Comparison of ENCODE assay signal across 1 cellular context in the genomic region with DNA sequence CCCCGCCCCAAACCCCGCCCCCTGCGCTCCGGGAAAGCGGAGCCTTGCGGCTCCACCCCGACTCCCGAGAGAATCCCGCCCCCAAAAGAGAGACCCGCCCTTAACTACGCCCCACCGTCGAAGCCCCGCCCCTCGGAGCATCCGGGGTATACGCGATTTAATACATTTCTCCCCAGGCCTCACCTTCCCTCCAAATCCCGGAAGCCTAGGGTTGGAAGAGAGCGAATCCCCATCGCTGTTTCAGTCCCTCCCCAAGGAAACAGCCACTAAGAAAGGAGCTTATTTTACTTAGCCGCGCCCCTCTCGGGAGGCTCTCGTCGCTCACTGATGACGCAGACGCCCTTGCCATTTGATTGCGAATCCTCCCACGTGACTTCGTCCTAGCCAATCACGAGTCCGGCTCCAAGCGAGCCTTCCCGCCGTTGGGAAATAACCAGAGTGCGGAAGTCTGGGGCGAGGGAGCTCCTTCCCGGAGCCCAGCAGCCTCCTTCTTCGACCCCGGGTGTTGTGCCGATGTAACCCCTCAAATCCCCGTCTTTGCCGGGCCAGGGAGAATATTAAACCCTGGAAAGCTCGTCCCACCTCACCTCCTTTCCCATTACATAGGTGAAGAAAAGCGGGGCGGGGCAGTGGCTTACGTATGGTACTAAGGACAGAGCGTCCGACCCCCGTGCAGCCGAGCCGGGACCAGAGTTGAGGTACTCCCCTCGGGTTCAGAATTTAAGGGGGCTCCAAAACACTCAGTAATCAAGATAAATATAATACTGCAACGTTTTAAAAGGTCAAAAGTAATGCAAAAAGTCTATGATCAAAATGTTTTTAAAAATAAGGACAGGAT.
TF ChIP-seq lines count a peak whose summit lies in the region.

No MANE protein-coding gene starts in this region.

TF ChIP-seq in HEK293, 187 proteins besides CTCF, POLR2A, EP300 and RAD21 (continued from another document and continues in another):
- TF ChIP-seq ZNF518A (tag by site-specific recombination; conservative IDR thresholded peaks at IDR 0.05; ENCODE audit: low read depth) (peak; percentile 53), ZBTB7A (tag by site-specific recombination; IDR thresholded peaks at IDR 0.05; ENCODE audit: low read depth) (0 out of 2 replicates have a peak, but pooled peaks have one; percentile 29), FEZF1 (tag by site-specific recombination; IDR thresholded peaks at IDR 0.05) (peak; percentile 93), KLF9 (tag by site-specific recombination; IDR thresholded peaks at IDR 0.05; ENCODE audit: low read depth) (peak; percentile 28; the same call in 1 of the 2 replicates), ZNF449 (tag by site-specific recombination; IDR thresholded peaks at IDR 0.05) (no peak), OSR2 (tag by site-specific recombination; IDR thresholded peaks at IDR 0.05) (no peak), KLF8 (tag by site-specific recombination; IDR thresholded peaks at IDR 0.05) (peak; percentile 90), ZNF223 (tag by site-specific recombination; IDR thresholded peaks at IDR 0.05) (no peak), SALL2 (tag by site-specific recombination; IDR thresholded peaks at IDR 0.05; ENCODE audit: borderline replicate concordance) (no peak), REST (tag by site-specific recombination; IDR thresholded peaks at IDR 0.05) (peak; percentile 84), ZNF184 (tag by site-specific recombination; IDR thresholded peaks at IDR 0.05) (no peak; the same call in 1 of the 2 replicates), ZXDB (tag by site-specific recombination; IDR thresholded peaks at IDR 0.05) (no peak; the same call in 1 of the 2 replicates), KLF7 (tag by site-specific recombination; IDR thresholded peaks at IDR 0.05; ENCODE audit: borderline replicate concordance) (no peak), ZNF341 (tag by site-specific recombination; IDR thresholded peaks at IDR 0.05; ENCODE audit: low read depth) (no peak), KLF1 (tag by site-specific recombination; IDR thresholded peaks at IDR 0.05) (0 out of 2 replicates have a peak, but pooled peaks have one; percentile 15), ZNF639 (tag by site-specific recombination; IDR thresholded peaks at IDR 0.05) (no peak), ZNF843 (tag by site-specific recombination; IDR thresholded peaks at IDR 0.05) (no peak), ZNF792 (tag by site-specific recombination; IDR thresholded peaks at IDR 0.05) (no peak), SP3 (tag by site-specific recombination; IDR thresholded peaks at IDR 0.05) (peak; percentile 98), ZNF132 (tag by site-specific recombination; IDR thresholded peaks at IDR 0.05; ENCODE audit: borderline replicate concordance) (no peak), ZBTB48 (tag by site-specific recombination; IDR thresholded peaks at IDR 0.05) (0 out of 2 replicates have a peak, but pooled peaks have one; percentile 28), ZNF473 (tag by site-specific recombination; IDR thresholded peaks at IDR 0.05) (no peak), ZNF114 (tag by site-specific recombination; IDR thresholded peaks at IDR 0.05) (no peak), ZNF664 (tag by site-specific recombination; IDR thresholded peaks at IDR 0.05) (no peak), KLF16 (tag by site-specific recombination; IDR thresholded peaks at IDR 0.05) (peak; percentile 76), IKZF3 (tag by site-specific recombination; IDR thresholded peaks at IDR 0.05) (peak; percentile 91), GFI1B (tag by site-specific recombination; IDR thresholded peaks at IDR 0.05) (no peak), ZNF221 (tag by site-specific recombination; IDR thresholded peaks at IDR 0.05; ENCODE audit: borderline replicate concordance) (no peak), ZNF670 (tag by site-specific recombination; IDR thresholded peaks at IDR 0.05; ENCODE audit: low read depth) (no peak), ZNF23 (tag by site-specific recombination; IDR thresholded peaks at IDR 0.05; ENCODE audit: borderline replicate concordance) (no peak), ZNF660 (tag by site-specific recombination; IDR thresholded peaks at IDR 0.05) (no peak; the same call in 1 of the 2 replicates), ZNF513 (tag by site-specific recombination; IDR thresholded peaks at IDR 0.05) (no peak)
- TF ChIP-seq, protein P1, sequence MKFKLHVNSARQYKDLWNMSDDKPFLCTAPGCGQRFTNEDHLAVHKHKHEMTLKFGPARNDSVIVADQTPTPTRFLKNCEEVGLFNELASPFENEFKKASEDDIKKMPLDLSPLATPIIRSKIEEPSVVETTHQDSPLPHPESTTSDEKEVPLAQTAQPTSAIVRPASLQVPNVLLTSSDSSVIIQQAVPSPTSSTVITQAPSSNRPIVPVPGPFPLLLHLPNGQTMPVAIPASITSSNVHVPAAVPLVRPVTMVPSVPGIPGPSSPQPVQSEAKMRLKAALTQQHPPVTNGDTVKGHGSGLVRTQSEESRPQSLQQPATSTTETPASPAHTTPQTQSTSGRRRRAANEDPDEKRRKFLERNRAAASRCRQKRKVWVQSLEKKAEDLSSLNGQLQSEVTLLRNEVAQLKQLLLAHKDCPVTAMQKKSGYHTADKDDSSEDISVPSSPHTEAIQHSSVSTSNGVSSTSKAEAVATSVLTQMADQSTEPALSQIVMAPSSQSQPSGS (tag by site-specific recombination; IDR thresholded peaks at IDR 0.05; ENCODE audit: low read depth): no peak
- TF ChIP-seq, protein P2, sequence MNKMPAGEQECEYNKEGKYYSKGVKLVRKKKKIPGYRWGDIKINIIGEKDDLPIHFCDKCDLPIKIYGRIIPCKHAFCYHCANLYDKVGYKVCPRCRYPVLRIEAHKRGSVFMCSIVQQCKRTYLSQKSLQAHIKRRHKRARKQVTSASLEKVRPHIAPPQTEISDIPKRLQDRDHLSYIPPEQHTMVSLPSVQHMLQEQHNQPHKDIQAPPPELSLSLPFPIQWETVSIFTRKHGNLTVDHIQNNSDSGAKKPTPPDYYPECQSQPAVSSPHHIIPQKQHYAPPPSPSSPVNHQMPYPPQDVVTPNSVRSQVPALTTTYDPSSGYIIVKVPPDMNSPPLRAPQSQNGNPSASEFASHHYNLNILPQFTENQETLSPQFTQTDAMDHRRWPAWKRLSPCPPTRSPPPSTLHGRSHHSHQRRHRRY (tag by site-specific recombination; IDR thresholded peaks at IDR 0.05): no peak
- TF ChIP-seq, protein P3, sequence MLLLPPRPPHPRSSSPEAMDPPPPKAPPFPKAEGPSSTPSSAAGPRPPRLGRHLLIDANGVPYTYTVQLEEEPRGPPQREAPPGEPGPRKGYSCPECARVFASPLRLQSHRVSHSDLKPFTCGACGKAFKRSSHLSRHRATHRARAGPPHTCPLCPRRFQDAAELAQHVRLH (tag by site-specific recombination; IDR thresholded peaks at IDR 0.05): no peak
- TF ChIP-seq, protein P4, sequence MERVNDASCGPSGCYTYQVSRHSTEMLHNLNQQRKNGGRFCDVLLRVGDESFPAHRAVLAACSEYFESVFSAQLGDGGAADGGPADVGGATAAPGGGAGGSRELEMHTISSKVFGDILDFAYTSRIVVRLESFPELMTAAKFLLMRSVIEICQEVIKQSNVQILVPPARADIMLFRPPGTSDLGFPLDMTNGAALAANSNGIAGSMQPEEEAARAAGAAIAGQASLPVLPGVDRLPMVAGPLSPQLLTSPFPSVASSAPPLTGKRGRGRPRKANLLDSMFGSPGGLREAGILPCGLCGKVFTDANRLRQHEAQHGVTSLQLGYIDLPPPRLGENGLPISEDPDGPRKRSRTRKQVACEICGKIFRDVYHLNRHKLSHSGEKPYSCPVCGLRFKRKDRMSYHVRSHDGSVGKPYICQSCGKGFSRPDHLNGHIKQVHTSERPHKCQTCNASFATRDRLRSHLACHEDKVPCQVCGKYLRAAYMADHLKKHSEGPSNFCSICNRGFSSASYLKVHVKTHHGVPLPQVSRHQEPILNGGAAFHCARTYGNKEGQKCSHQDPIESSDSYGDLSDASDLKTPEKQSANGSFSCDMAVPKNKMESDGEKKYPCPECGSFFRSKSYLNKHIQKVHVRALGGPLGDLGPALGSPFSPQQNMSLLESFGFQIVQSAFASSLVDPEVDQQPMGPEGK (tag by site-specific recombination; IDR thresholded peaks at IDR 0.05): no peak
